Comparison of ENCODE assay signal across 8 cellular contexts in genomic region chr9:39559384-39559783, GRCh38.
A peak's percentile ranks its signal among the peaks of the same experiment; 100 is the strongest.
DNase-seq lines count a peak whose midpoint lies in the region; ATAC-seq and TF ChIP-seq lines count a peak whose summit lies in the region.
"Not testable (repeated sequence)": the region's sequence is repeated elsewhere in the genome, so short reads cannot be mapped to it uniquely, and the experiment has no call there.

No MANE protein-coding gene starts in this region.

- H3K27ac Mint-ChIP-seq in HFFc6; activated CD4-positive, alpha-beta T cell treated with anti-CD3 and anti-CD28 coated beads for 36 hours; nephron: not testable (repeated sequence)

- ATAC-seq in activated CD4-positive, alpha-beta T cell treated with anti-CD3 and anti-CD28 coated beads for 36 hours, result not testable (repeated sequence)

- H3K27me3 Mint-ChIP-seq in HFFc6 (ENCODE audit: insufficient read depth); activated CD4-positive, alpha-beta T cell treated with anti-CD3 and anti-CD28 coated beads for 36 hours; nephron (ENCODE audit: low read depth): not testable (repeated sequence)

- DNase-seq in DMS 273 (lab: John Stamatoyannopoulos, UW; ENCODE audit: unreplicated experiment) (peak; percentile 47), HFFc6 (peak; percentile 41), head of caudate nucleus (peak; percentile 31 to 87 (median 68)), ureter (ENCODE audit: low spot score) (peak; percentile 54)
- DNase-seq in NK-92 treated with Interleukin-12 subunit alpha and Interleukin-12 subunit beta, amount 100 ng/mL, for 24 hours (lab: John Stamatoyannopoulos, UW), result peak; percentile 1
- peak; percentile 35 for DNase-seq in activated CD4-positive, alpha-beta T cell treated with anti-CD3 and anti-CD28 coated beads for 36 hours
- DNase-seq in astrocyte of the spinal cord (ENCODE audit: low read depth, low spot score), result not testable (repeated sequence)

- not testable (repeated sequence) for H3K4me1 Mint-ChIP-seq in HFFc6 (ENCODE audit: low read depth); activated CD4-positive, alpha-beta T cell treated with anti-CD3 and anti-CD28 coated beads for 36 hours; nephron

- POLR2A ChIA-PET in activated CD4-positive, alpha-beta T cell treated with anti-CD3 and anti-CD28 coated beads for 36 hours (lab: Charles Lee), result not testable (repeated sequence)

- H3K36me3 Mint-ChIP-seq in HFFc6 (ENCODE audit: low read depth); activated CD4-positive, alpha-beta T cell treated with anti-CD3 and anti-CD28 coated beads for 36 hours (ENCODE audit: low read depth); nephron (ENCODE audit: low read depth): not testable (repeated sequence)

- TF ChIP-seq CTCF in HFFc6 (IDR thresholded peaks at IDR 0.05) (peak; percentile 72), astrocyte of the spinal cord (IDR thresholded peaks at IDR 0.05; ENCODE audit: low read depth, low read length) (peak; percentile 34), nephron (IDR thresholded peaks at IDR 0.05; ENCODE audit: unreplicated experiment in 3 of 3) (peak; percentile 21 to 46 (median 30))

- H3K4me3 ChIP-seq in astrocyte of the spinal cord (ENCODE audit: low read depth, low read length), result not testable (repeated sequence)

- intact Hi-C loops in activated CD4-positive, alpha-beta T cell treated with anti-CD3 and anti-CD28 coated beads for 36 hours (cut with DNase I, micrococcal nuclease); head of caudate nucleus (cut with DNase I): not testable (repeated sequence)

- not testable (repeated sequence) for H3K4me3 Mint-ChIP-seq in HFFc6; activated CD4-positive, alpha-beta T cell treated with anti-CD3 and anti-CD28 coated beads for 36 hours; nephron

- H3K9me3 Mint-ChIP-seq in HFFc6; activated CD4-positive, alpha-beta T cell treated with anti-CD3 and anti-CD28 coated beads for 36 hours (ENCODE audit: low read depth); nephron: not testable (repeated sequence)

- CTCF ChIA-PET in activated CD4-positive, alpha-beta T cell treated with anti-CD3 and anti-CD28 coated beads for 36 hours (lab: Charles Lee), result not testable (repeated sequence)

- in situ Hi-C loops in astrocyte of the spinal cord (cut with HindIII; ENCODE audit: low sequenced_read_pairs), result not testable (repeated sequence)
